12 cellular contexts compared by ENCODE assay signal in genomic region chr11:121572581-121573059, GRCh38.
DNase-seq lines count a peak whose midpoint lies in the region; ATAC-seq and TF ChIP-seq lines count a peak whose summit lies in the region.
"Had no signal": no experiment of that assay in that cellular context is flagged by ENCODE, and none has a peak within 500 bp of the region (broad histone marks: within the 10 kb centered on the region; RNA-seq: fewer than 3 reads in every experiment).

No MANE protein-coding gene starts in this region.

- POLR2A ChIA-PET in activated B cell treated with CpG ODN at 0.5 μM for 24 hours (lab: Charles Lee) = no interaction called here

- H3K9me3 Mint-ChIP-seq in activated B cell treated with CpG ODN at 0.5 μM for 24 hours = no peaks in the 10 kb centered on the region

- no peak overlapping the region for H3K4me3 Mint-ChIP-seq in activated B cell treated with CpG ODN at 0.5 μM for 24 hours

- CTCF ChIA-PET in activated B cell treated with CpG ODN at 0.5 μM for 24 hours (lab: Charles Lee) = no interaction called here

- TF ChIP-seq CTCF in activated B cell treated with CpG ODN at 0.5 μM for 24 hours (IDR thresholded peaks at IDR 0.05) = no peak

- peaks cover 4% of the 10 kb centered on the region for H3K27me3 Mint-ChIP-seq in activated B cell treated with CpG ODN at 0.5 μM for 24 hours

- H3K36me3 Mint-ChIP-seq in activated B cell treated with CpG ODN at 0.5 μM for 24 hours (ENCODE audit: low read depth) = peaks cover 87% of the 10 kb centered on the region

- H3K27ac Mint-ChIP-seq in activated B cell treated with CpG ODN at 0.5 μM for 24 hours = peak overlapping the region; percentile 12

- intact Hi-C loops in activated B cell treated with CpG ODN at 0.5 μM for 24 hours (cut with micrococcal nuclease) = loop anchor here (10.0 kb wide), 1 partner anchor 1228 kb away; no protein-coding TSS in a partner anchor

- in situ Hi-C loops in KBM-7 (cut with MboI; ENCODE audit: low pct_unique_long_range_greater_than_20kb, low sequenced_read_pairs) = no loop called here

- H3K4me1 Mint-ChIP-seq in activated B cell treated with CpG ODN at 0.5 μM for 24 hours = peaks cover 55% of the 10 kb centered on the region

- no peak for ATAC-seq in activated B cell treated with CpG ODN at 0.5 μM for 24 hours (ENCODE audit: low read depth)
- ATAC-seq: GM12878, PC-3 had no signal

- DNase-seq in DMS 273 (lab: John Stamatoyannopoulos, UW; ENCODE audit: unreplicated experiment) (peak; percentile 61), DMS 273 treated with DMSO at 0.1 percent for 48 hours (lab: John Stamatoyannopoulos, UW) (no peak), KBM-7 (peak; percentile 88), activated B cell treated with CpG ODN at 0.5 μM for 24 hours (no peak), middle frontal gyrus (ENCODE audit: extremely low spot score, low spot score) (peak; percentile 23), activated gamma-delta T cell (lab: John Stamatoyannopoulos, UW) (no peak), amniotic stem cell (lab: John Stamatoyannopoulos, UW) (no peak)
- DNase-seq in activated CD8-positive, alpha-beta memory T cell treated with anti-CD3 and anti-CD28 coated beads, Interleukin-2, amount 50 U/mL, for 4 hours = no peak
- DNase-seq: HCEC 1CT, PC-3, T1000 had no signal

Comparison
In these comparisons a context has a peak if more than half of its experiments do, and no peak if none do; other contexts are left out.
1. DNase-seq: peak in DMS 273 (single experiment), KBM-7 (single experiment) and middle frontal gyrus (single experiment); none in DMS 273 treated with DMSO at 0.1 percent for 48 hours (single experiment), activated B cell treated with CpG ODN at 0.5 μM for 24 hours (single experiment), activated gamma-delta T cell (single experiment), amniotic stem cell (single experiment) and activated CD8-positive, alpha-beta memory T cell treated with anti-CD3 and anti-CD28 coated beads, Interleukin-2, amount 50 U/mL, for 4 hours (single experiment).